In genomic region chr6:157627195-157627966, GRCh38 we compare ENCODE assay signal across 2 cellular contexts.
TF ChIP-seq lines count a peak whose summit lies in the region.

No MANE protein-coding gene starts in this region.

TF ChIP-seq in K562, 482 proteins besides CTCF, POLR2A, EP300 and RAD21:
- TF ChIP-seq RBM25 (IDR thresholded peaks at IDR 0.05; ENCODE audit: low read depth, low read length, severe bottlenecking) (peak; percentile 87), MEIS2 (IDR thresholded peaks at IDR 0.05; ENCODE audit: partially characterized antibody) (no peak), ZNF77 (CRISPR knock-in tag; IDR thresholded peaks at IDR 0.05) (no peak), KDM1A (IDR thresholded peaks at IDR 0.05) (peak; percentile 12 to 43; a peak in 2 of 4 replicates), CCAR2 (IDR thresholded peaks at IDR 0.05; ENCODE audit: low read depth, low read length) (no peak), PTBP1 (IDR thresholded peaks at IDR 0.05; ENCODE audit: low read depth, low read length) (0 out of 2 replicates have a peak, but pooled peaks have one; percentile 46), BCOR (IDR thresholded peaks at IDR 0.05) (peak; percentile 44; the same call in 1 of the 2 replicates), ZNF282 (CRISPR knock-in tag; IDR thresholded peaks at IDR 0.05) (no peak), ADNP (tag; IDR thresholded peaks at IDR 0.05) (peak; percentile 76), ZBTB33 (CRISPR knock-in tag; IDR thresholded peaks at IDR 0.05) (peak; percentile 64; the same call in 1 of the 2 replicates), ZNF316 (IDR thresholded peaks at IDR 0.05) (no peak), ZNF184 (CRISPR knock-in tag; IDR thresholded peaks at IDR 0.05) (no peak)

TF ChIP-seq in H1, 55 proteins besides CTCF, POLR2A, EP300 and RAD21:
- no peak for TF ChIP-seq MAFK (IDR thresholded peaks at IDR 0.05; ENCODE audit: low read depth, low read length)
- TF ChIP-seq KDM1A (IDR thresholded peaks at IDR 0.05; ENCODE audit: borderline replicate concordance, low read length): peak; percentile 81
